Comparison of ENCODE assay signal across 8 cellular contexts in genomic region chr6:43687437-43688347, GRCh38. TPM values are rescaled to one million over a fixed set of nuclear protein-coding genes. Genes with fewer than 3 reads are reported as not detected.
DNase-seq lines count a peak whose midpoint lies in the region; ATAC-seq and TF ChIP-seq lines count a peak whose summit lies in the region.

TSS of gene MRPS18A (minus strand) at chr6:43687791. CDS start at chr6:43687779, 12 bp downstream.

- peak within 1 kb of the TSS; percentile 94 for H2AFZ ChIP-seq in KMS-11 (ENCODE audit: low read depth)
- peak within 1 kb of the TSS; percentile 94 for H2AFZ ChIP-seq in neural cell (ENCODE audit: low read depth, low read length)

- H4K20me1 ChIP-seq in DOHH2 (ENCODE audit: control insufficient read depth, insufficient read depth, low read depth, low read length) (peaks cover 7% of the 10 kb centered on the region), KMS-11 (ENCODE audit: insufficient read depth) (no peaks in the 10 kb centered on the region; the same call in 1 of the 2 replicates), neural cell (ENCODE audit: insufficient read depth) (no peaks in the 10 kb centered on the region)

- ATAC-seq in GM21737 (IDR thresholded peaks at IDR 0.05; ENCODE audit: unreplicated experiment): peak; percentile 81

- peak; percentile 16 for TF ChIP-seq RAD21 in neural cell (conservative IDR thresholded peaks at IDR 0.05)

- H3K79me2 ChIP-seq in DOHH2 (ENCODE audit: control insufficient read depth, low read length) (peaks cover 52% of the 10 kb centered on the region), KMS-11 (ENCODE audit: insufficient read depth, low read depth) (peaks cover 40% of the 10 kb centered on the region), neural cell (replicated peaks; ENCODE audit: insufficient read depth, low read length) (peaks cover 28% of the 10 kb centered on the region)

- no peaks in the 10 kb centered on the region for H3K9me3 ChIP-seq in DOHH2 (ENCODE audit: control insufficient read depth, insufficient read depth, low read length)
- H3K9me3 ChIP-seq in neural cell (ENCODE audit: low read length): no peaks in the 10 kb centered on the region
- H3K9me3 ChIP-seq in stomach: no peaks in the 10 kb centered on the region

- TF ChIP-seq POLR2A in Raji (IDR thresholded peaks at IDR 0.05; ENCODE audit: insufficient read depth, low read depth, low read length) (peak; percentile 89), stomach (IDR thresholded peaks at IDR 0.05) (no peak)

- H3K4me2 ChIP-seq in DOHH2 (ENCODE audit: low read length) (peak within 1 kb of the TSS; percentile 84), KMS-11 (peak within 1 kb of the TSS; percentile 91), neural cell (ENCODE audit: low read length) (peak within 1 kb of the TSS; percentile 87)

- peaks cover 14% of the 10 kb centered on the region for H3F3A ChIP-seq in DOHH2 (ENCODE audit: control insufficient read depth, insufficient read depth)
- H3F3A ChIP-seq in neural cell (ENCODE audit: insufficient read depth, low read length, poor library complexity, severe bottlenecking): no peaks in the 10 kb centered on the region

- TF ChIP-seq CTCF in DOHH2 (IDR thresholded peaks at IDR 0.05; ENCODE audit: low read depth, low read length, poor library complexity, severe bottlenecking): no peak
- TF ChIP-seq CTCF in KMS-11 (conservative IDR thresholded peaks at IDR 0.05; ENCODE audit: low read depth, low read length): no peak
- no peak for TF ChIP-seq CTCF in neural cell (IDR thresholded peaks at IDR 0.05; ENCODE audit: poor library complexity, severe bottlenecking)
- no peak for TF ChIP-seq CTCF in stomach (IDR thresholded peaks at IDR 0.05)

- H3K27ac ChIP-seq in DOHH2 (ENCODE audit: low read depth, low read length) (no peak within 1 kb of the TSS), KMS-11 (peak within 1 kb of the TSS; percentile 35), neural cell (ENCODE audit: low read length) (peak within 1 kb of the TSS; percentile 73), stomach (peak within 1 kb of the TSS; percentile 77 to 86 (median 84))

- peak within 1 kb of the TSS; percentile 85 for H3K4me3 ChIP-seq in DOHH2 (ENCODE audit: low read length)
- H3K4me3 ChIP-seq in KMS-11 (IDR thresholded peaks at IDR 0.05; ENCODE audit: insufficient read depth, low read depth, low read length): no peak within 1 kb of the TSS
- peak within 1 kb of the TSS; percentile 75 for H3K4me3 ChIP-seq in neural cell (ENCODE audit: low read length)
- H3K4me3 ChIP-seq in stomach: peak within 1 kb of the TSS; percentile 72 to 92 (median 81)

- H3K9me2 ChIP-seq in DOHH2 (replicated peaks; ENCODE audit: control insufficient read depth, low read length) (no peaks in the 10 kb centered on the region), neural cell (ENCODE audit: insufficient read depth, low read length) (no peaks in the 10 kb centered on the region)

- peak within 1 kb of the TSS; percentile 73 for H3K9ac ChIP-seq in KMS-11
- H3K9ac ChIP-seq in neural cell (ENCODE audit: low read length): peak within 1 kb of the TSS; percentile 70

- peak; percentile 72 for DNase-seq in activated effector memory CD4-positive, alpha-beta T cell treated with Interleukin-2 at 50 U/mL for 16 hours
- DNase-seq in fibroblast of the conjunctiva (ENCODE audit: low read depth): peak; percentile 28
- peak; percentile 88 for DNase-seq in stomach

- intact Hi-C loops in stomach (cut with DNase I; ENCODE audit: low total_unique reads): no loop called here

- H3K36me3 ChIP-seq in DOHH2 (ENCODE audit: control insufficient read depth, low read length) (peaks cover 26% of the 10 kb centered on the region), KMS-11 (ENCODE audit: insufficient read depth) (no peaks in the 10 kb centered on the region), neural cell (ENCODE audit: insufficient read depth, low read length) (no peaks in the 10 kb centered on the region), stomach (peaks cover 0 to 8% (median 7%) of the 10 kb centered on the region in 4 donors)

- H3K4me1 ChIP-seq in DOHH2 (ENCODE audit: control insufficient read depth, low read length) (peaks cover 47% of the 10 kb centered on the region), KMS-11 (ENCODE audit: low read depth, poor library complexity, severe bottlenecking) (peaks cover 43% of the 10 kb centered on the region), stomach (peaks cover 12 to 62% (median 52%) of the 10 kb centered on the region in 4 donors)

- H3K27me3 ChIP-seq in DOHH2 (ENCODE audit: control insufficient read depth, low read length) (no peaks in the 10 kb centered on the region), KMS-11 (ENCODE audit: insufficient read depth, low read depth) (no peaks in the 10 kb centered on the region), neural cell (ENCODE audit: insufficient read depth, low read depth, low read length) (no peaks in the 10 kb centered on the region), stomach (no peaks in the 10 kb centered on the region)

- WGBS in stomach, 5 donors: 1 to 11% (median 9%) methylated on average over 32 to 43 of the region's 43 CpGs

- TF ChIP-seq EP300 in neural cell (conservative IDR thresholded peaks at IDR 0.05; ENCODE audit: poor library complexity, severe bottlenecking) (peak; percentile 53), stomach (IDR thresholded peaks at IDR 0.05) (no peak)

TF ChIP-seq in neural cell, 6 proteins besides CTCF, POLR2A, EP300 and RAD21:
- TF ChIP-seq TAF1 (IDR thresholded peaks at IDR 0.05; ENCODE audit: low read depth) (peak; percentile 38), EZH2 (IDR thresholded peaks at IDR 0.05; ENCODE audit: borderline replicate concordance, insufficient read depth, low read length, poor library complexity, severe bottlenecking) (no peak), SMC3 (conservative IDR thresholded peaks at IDR 0.05; ENCODE audit: poor library complexity) (peak; percentile 20), MXI1 (conservative IDR thresholded peaks at IDR 0.05; ENCODE audit: poor library complexity, severe bottlenecking) (peak; percentile 63), POLR2AphosphoS5 (IDR thresholded peaks at IDR 0.05) (peak; percentile 83)
- TF ChIP-seq, protein P1, sequence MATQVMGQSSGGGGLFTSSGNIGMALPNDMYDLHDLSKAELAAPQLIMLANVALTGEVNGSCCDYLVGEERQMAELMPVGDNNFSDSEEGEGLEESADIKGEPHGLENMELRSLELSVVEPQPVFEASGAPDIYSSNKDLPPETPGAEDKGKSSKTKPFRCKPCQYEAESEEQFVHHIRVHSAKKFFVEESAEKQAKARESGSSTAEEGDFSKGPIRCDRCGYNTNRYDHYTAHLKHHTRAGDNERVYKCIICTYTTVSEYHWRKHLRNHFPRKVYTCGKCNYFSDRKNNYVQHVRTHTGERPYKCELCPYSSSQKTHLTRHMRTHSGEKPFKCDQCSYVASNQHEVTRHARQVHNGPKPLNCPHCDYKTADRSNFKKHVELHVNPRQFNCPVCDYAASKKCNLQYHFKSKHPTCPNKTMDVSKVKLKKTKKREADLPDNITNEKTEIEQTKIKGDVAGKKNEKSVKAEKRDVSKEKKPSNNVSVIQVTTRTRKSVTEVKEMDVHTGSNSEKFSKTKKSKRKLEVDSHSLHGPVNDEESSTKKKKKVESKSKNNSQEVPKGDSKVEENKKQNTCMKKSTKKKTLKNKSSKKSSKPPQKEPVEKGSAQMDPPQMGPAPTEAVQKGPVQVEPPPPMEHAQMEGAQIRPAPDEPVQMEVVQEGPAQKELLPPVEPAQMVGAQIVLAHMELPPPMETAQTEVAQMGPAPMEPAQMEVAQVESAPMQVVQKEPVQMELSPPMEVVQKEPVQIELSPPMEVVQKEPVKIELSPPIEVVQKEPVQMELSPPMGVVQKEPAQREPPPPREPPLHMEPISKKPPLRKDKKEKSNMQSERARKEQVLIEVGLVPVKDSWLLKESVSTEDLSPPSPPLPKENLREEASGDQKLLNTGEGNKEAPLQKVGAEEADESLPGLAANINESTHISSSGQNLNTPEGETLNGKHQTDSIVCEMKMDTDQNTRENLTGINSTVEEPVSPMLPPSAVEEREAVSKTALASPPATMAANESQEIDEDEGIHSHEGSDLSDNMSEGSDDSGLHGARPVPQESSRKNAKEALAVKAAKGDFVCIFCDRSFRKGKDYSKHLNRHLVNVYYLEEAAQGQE (IDR thresholded peaks at IDR 0.05; ENCODE audit: borderline replicate concordance): peak; percentile 26

RNA-seq across cellular contexts. Expression of gene MRPS18A, which starts in this region (rescaled TPM):
- 39.6 and 52.4 TPM in 2 replicates for polyA plus RNA-seq in neural cell
- 27.0 and 35.0 TPM in 2 replicates for polyA minus RNA-seq in neural cell
- 10 to 100 TPM in 2 of 5 donors, 1 to 10 TPM in 3; 1.7 to 40.2 (median 5.3) TPM for total RNA-seq in stomach
- 100 to 1,000 TPM in 1 of 3 donors, 10 to 100 TPM in 2; 61.2 to 111 (median 66.4) TPM for polyA plus RNA-seq in stomach

Comparison
In these comparisons a context has a peak if more than half of its experiments do, and no peak if none do; other contexts are left out.
1. DNase-seq: peak in every context shown above with its lines; median percentile 88 in stomach; 72 in activated effector memory CD4-positive, alpha-beta T cell treated with Interleukin-2 at 50 U/mL for 16 hours; 28 in fibroblast of the conjunctiva.